ENCODE assay signal across 1 cellular context in genomic region chr6:21747441-21747840, GRCh38.
TF ChIP-seq lines count a peak whose summit lies in the region.

No MANE protein-coding gene starts in this region.

TF ChIP-seq in IMR-90, 13 proteins besides CTCF, POLR2A, EP300 and RAD21:
- TF ChIP-seq SMC3 (IDR thresholded peaks at IDR 0.05; ENCODE audit: low read depth, low read length) (no peak), BHLHE40 (IDR thresholded peaks at IDR 0.05; ENCODE audit: low read depth, low read length) (no peak), USF2 (IDR thresholded peaks at IDR 0.05; ENCODE audit: low read depth, low read length) (no peak), RCOR1 (IDR thresholded peaks at IDR 0.05; ENCODE audit: insufficient replicate concordance, low read length) (no peak), MXI1 (IDR thresholded peaks at IDR 0.05; ENCODE audit: borderline replicate concordance, low read depth, low read length) (no peak), FOS (IDR thresholded peaks at IDR 0.05; ENCODE audit: low read depth, low read length) (no peak), CEBPB (IDR thresholded peaks at IDR 0.05; ENCODE audit: low read depth, low read length) (no peak), NFE2L2 (IDR thresholded peaks at IDR 0.05; ENCODE audit: low read depth, low read length) (no peak), CHD1 (IDR thresholded peaks at IDR 0.05; ENCODE audit: low read depth, low read length) (no peak), MAZ (IDR thresholded peaks at IDR 0.05; ENCODE audit: borderline replicate concordance, low read depth, low read length) (no peak)
